ENCODE assay signal across 1 cellular context in the genomic region with DNA sequence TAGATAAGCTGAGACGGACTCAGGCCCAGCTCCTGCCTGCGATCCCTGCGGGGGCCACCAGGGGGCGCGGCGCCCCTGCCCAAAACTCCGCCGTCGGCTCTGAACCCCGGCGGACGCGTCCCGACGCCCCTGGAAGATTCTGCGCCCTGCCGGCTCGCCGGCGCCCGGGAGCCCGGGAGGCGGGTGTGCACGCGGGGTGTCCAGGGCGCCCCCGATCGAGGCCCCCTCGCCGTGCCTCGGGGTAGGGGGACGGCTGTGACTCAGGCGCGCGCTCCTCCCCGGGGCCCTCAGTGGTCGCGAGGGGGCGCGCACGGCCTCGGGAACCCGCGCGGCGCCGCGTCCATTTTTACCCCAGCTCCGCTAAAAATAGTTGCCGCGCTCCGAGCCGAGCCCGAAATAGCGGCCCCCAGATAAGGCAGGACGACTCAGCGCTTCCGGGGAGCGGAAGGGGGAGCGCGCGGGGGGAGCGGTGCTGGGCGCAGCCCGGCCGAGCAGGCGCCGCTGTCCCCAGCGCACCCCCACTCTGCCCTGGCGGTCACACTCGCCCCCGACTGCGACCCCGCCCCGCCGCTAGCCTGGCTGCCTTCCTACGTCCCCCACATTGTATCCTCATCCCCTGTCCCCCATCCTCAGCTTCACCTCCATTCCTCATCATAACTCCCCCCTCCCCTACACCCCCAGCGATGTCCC.
TF ChIP-seq lines count a peak whose summit lies in the region.

No MANE protein-coding gene starts in this region.

TF ChIP-seq in K562, 482 proteins besides CTCF, POLR2A, EP300 and RAD21 (continued from another document and continues in another):
- TF ChIP-seq ZNF184 (CRISPR knock-in tag; IDR thresholded peaks at IDR 0.05) (no peak), EZH2 (IDR thresholded peaks at IDR 0.05; ENCODE audit: borderline replicate concordance, low read depth, low read length) (no peak), SREBF1 (IDR thresholded peaks at IDR 0.05; ENCODE audit: borderline replicate concordance, low read depth, low read length) (no peak), SRSF7 (optimal IDR thresholded peaks at IDR 0.05; ENCODE audit: low read depth, low read length) (no peak), SAP30 (IDR thresholded peaks at IDR 0.05; ENCODE audit: borderline replicate concordance, insufficient read depth, low read depth, low read length, poor library complexity, severe bottlenecking) (no peak), POLR2AphosphoS5 (IDR thresholded peaks at IDR 0.05; ENCODE audit: control insufficient read depth, insufficient read depth, low read depth, low read length) (peak; percentile 73; the same call in 1 of the 2 replicates), MTA1 (IDR thresholded peaks at IDR 0.05; ENCODE audit: borderline replicate concordance) (no peak), CBFB (CRISPR knock-in tag; IDR thresholded peaks at IDR 0.05) (no peak), ELF1 (tag; IDR thresholded peaks at IDR 0.05) (peak; percentile 91), ZNF23 (CRISPR knock-in tag; IDR thresholded peaks at IDR 0.05) (no peak), CBX3 (IDR thresholded peaks at IDR 0.05; ENCODE audit: borderline replicate concordance in 1 of 2, low read length in 2 of 2) (no peak), CBX2 (IDR thresholded peaks at IDR 0.05; ENCODE audit: insufficient read depth, low read length, poor library complexity, severe bottlenecking) (no peak), RFX1 (IDR thresholded peaks at IDR 0.05) (no peak), KAT7 (CRISPR knock-in tag; IDR thresholded peaks at IDR 0.05; ENCODE audit: borderline replicate concordance) (no peak), ZNF134 (CRISPR knock-in tag; conservative IDR thresholded peaks at IDR 0.05) (no peak), DIDO1 (tag; IDR thresholded peaks at IDR 0.05; ENCODE audit: low read depth) (no peak), EHMT2 (IDR thresholded peaks at IDR 0.05) (no peak), ZNF436 (CRISPR knock-in tag; IDR thresholded peaks at IDR 0.05) (no peak), CEBPB (tag; IDR thresholded peaks at IDR 0.05) (no peak), HNRNPL (IDR thresholded peaks at IDR 0.05; ENCODE audit: low read depth, low read length) (peak; percentile 53; the same call in 1 of the 2 replicates), NCOR1 (IDR thresholded peaks at IDR 0.05) (peak; percentile 93), TGIF2 (CRISPR knock-in tag; IDR thresholded peaks at IDR 0.05) (peak; percentile 77; the same call in 1 of the 2 replicates), EGR1 (conservative IDR thresholded peaks at IDR 0.05) (peak; percentile 56), POLR3A (IDR thresholded peaks at IDR 0.05; ENCODE audit: borderline replicate concordance, extremely low read depth, insufficient read depth, insufficient read length) (no peak), POLR2B (IDR thresholded peaks at IDR 0.05; ENCODE audit: low read depth, partially characterized antibody) (peak; percentile 39), ZBTB17 (CRISPR knock-in tag; IDR thresholded peaks at IDR 0.05) (peak; percentile 67; the same call in 1 of the 2 replicates), CEBPG (CRISPR knock-in tag; IDR thresholded peaks at IDR 0.05) (no peak), CEBPG (tag; conservative IDR thresholded peaks at IDR 0.05 in 1 of 2, IDR thresholded peaks at IDR 0.05 in 1 of 2) (no peak), NBN (IDR thresholded peaks at IDR 0.05; ENCODE audit: low read depth) (no peak), ESRRB (CRISPR knock-in tag; IDR thresholded peaks at IDR 0.05; ENCODE audit: borderline replicate concordance) (no peak), SMAD3 (CRISPR knock-in tag; conservative IDR thresholded peaks at IDR 0.05) (no peak), YBX1 (IDR thresholded peaks at IDR 0.05) (no peak), ZNF197 (CRISPR knock-in tag; IDR thresholded peaks at IDR 0.05; ENCODE audit: low read depth) (no peak; the same call in 1 of the 2 replicates), NCOA2 (IDR thresholded peaks at IDR 0.05; ENCODE audit: partially characterized antibody in 2 of 2) (no peak), CREB1 (IDR thresholded peaks at IDR 0.05) (peak; percentile 62; the same call in 1 of the 2 replicates), CREB1 (CRISPR knock-in tag; IDR thresholded peaks at IDR 0.05) (no peak), RFX5 (IDR thresholded peaks at IDR 0.05; ENCODE audit: low read depth, low read length) (no peak), PYGO2 (tag; IDR thresholded peaks at IDR 0.05) (no peak), EP400 (IDR thresholded peaks at IDR 0.05) (peak; percentile 45; the same call in 1 of the 2 replicates), PHB2 (IDR thresholded peaks at IDR 0.05; ENCODE audit: low read depth) (no peak), BCOR (IDR thresholded peaks at IDR 0.05) (0 out of 2 replicates have a peak, but pooled peaks have one; percentile 12), CBX8 (IDR thresholded peaks at IDR 0.05; ENCODE audit: borderline replicate concordance, extremely low read depth, low read depth, low read length, poor library complexity, severe bottlenecking) (no peak), ZNF212 (CRISPR knock-in tag; IDR thresholded peaks at IDR 0.05) (no peak), SAFB2 (IDR thresholded peaks at IDR 0.05; ENCODE audit: borderline replicate concordance, low read depth, low read length, severe bottlenecking) (no peak), U2AF1 (optimal IDR thresholded peaks at IDR 0.05; ENCODE audit: low read depth, low read length) (peak; percentile 79), RBFOX2 (IDR thresholded peaks at IDR 0.05; ENCODE audit: low read depth, low read length) (peak; percentile 96)
- TF ChIP-seq, protein P1, sequence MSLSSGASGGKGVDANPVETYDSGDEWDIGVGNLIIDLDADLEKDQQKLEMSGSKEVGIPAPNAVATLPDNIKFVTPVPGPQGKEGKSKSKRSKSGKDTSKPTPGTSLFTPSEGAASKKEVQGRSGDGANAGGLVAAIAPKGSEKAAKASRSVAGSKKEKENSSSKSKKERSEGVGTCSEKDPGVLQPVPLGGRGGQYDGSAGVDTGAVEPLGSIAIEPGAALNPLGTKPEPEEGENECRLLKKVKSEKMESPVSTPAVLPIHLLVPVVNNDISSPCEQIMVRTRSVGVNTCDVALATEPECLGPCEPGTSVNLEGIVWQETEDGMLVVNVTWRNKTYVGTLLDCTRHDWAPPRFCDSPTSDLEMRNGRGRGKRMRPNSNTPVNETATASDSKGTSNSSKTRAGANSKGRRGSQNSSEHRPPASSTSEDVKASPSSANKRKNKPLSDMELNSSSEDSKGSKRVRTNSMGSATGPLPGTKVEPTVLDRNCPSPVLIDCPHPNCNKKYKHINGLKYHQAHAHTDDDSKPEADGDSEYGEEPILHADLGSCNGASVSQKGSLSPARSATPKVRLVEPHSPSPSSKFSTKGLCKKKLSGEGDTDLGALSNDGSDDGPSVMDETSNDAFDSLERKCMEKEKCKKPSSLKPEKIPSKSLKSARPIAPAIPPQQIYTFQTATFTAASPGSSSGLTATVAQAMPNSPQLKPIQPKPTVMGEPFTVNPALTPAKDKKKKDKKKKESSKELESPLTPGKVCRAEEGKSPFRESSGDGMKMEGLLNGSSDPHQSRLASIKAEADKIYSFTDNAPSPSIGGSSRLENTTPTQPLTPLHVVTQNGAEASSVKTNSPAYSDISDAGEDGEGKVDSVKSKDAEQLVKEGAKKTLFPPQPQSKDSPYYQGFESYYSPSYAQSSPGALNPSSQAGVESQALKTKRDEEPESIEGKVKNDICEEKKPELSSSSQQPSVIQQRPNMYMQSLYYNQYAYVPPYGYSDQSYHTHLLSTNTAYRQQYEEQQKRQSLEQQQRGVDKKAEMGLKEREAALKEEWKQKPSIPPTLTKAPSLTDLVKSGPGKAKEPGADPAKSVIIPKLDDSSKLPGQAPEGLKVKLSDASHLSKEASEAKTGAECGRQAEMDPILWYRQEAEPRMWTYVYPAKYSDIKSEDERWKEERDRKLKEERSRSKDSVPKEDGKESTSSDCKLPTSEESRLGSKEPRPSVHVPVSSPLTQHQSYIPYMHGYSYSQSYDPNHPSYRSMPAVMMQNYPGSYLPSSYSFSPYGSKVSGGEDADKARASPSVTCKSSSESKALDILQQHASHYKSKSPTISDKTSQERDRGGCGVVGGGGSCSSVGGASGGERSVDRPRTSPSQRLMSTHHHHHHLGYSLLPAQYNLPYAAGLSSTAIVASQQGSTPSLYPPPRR (CRISPR knock-in tag; IDR thresholded peaks at IDR 0.05; ENCODE audit: borderline replicate concordance), result no peak
- TF ChIP-seq, protein P2, sequence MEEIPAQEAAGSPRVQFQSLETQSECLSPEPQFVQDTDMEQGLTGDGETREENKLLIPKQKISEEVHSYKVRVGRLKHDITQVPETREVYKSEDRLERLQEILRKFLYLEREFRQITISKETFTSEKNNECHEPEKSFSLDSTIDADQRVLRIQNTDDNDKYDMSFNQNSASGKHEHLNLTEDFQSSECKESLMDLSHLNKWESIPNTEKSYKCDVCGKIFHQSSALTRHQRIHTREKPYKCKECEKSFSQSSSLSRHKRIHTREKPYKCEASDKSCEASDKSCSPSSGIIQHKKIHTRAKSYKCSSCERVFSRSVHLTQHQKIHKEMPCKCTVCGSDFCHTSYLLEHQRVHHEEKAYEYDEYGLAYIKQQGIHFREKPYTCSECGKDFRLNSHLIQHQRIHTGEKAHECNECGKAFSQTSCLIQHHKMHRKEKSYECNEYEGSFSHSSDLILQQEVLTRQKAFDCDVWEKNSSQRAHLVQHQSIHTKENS (CRISPR knock-in tag; IDR thresholded peaks at IDR 0.05), result no peak
- TF ChIP-seq, protein P3, sequence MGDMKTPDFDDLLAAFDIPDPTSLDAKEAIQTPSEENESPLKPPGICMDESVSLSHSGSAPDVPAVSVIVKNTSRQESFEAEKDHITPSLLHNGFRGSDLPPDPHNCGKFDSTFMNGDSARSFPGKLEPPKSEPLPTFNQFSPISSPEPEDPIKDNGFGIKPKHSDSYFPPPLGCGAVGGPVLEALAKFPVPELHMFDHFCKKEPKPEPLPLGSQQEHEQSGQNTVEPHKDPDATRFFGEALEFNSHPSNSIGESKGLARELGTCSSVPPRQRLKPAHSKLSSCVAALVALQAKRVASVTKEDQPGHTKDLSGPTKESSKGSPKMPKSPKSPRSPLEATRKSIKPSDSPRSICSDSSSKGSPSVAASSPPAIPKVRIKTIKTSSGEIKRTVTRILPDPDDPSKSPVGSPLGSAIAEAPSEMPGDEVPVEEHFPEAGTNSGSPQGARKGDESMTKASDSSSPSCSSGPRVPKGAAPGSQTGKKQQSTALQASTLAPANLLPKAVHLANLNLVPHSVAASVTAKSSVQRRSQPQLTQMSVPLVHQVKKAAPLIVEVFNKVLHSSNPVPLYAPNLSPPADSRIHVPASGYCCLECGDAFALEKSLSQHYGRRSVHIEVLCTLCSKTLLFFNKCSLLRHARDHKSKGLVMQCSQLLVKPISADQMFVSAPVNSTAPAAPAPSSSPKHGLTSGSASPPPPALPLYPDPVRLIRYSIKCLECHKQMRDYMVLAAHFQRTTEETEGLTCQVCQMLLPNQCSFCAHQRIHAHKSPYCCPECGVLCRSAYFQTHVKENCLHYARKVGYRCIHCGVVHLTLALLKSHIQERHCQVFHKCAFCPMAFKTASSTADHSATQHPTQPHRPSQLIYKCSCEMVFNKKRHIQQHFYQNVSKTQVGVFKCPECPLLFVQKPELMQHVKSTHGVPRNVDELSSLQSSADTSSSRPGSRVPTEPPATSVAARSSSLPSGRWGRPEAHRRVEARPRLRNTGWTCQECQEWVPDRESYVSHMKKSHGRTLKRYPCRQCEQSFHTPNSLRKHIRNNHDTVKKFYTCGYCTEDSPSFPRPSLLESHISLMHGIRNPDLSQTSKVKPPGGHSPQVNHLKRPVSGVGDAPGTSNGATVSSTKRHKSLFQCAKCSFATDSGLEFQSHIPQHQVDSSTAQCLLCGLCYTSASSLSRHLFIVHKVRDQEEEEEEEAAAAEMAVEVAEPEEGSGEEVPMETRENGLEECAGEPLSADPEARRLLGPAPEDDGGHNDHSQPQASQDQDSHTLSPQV (IDR thresholded peaks at IDR 0.05), result peak; percentile 88
- TF ChIP-seq, protein P4, sequence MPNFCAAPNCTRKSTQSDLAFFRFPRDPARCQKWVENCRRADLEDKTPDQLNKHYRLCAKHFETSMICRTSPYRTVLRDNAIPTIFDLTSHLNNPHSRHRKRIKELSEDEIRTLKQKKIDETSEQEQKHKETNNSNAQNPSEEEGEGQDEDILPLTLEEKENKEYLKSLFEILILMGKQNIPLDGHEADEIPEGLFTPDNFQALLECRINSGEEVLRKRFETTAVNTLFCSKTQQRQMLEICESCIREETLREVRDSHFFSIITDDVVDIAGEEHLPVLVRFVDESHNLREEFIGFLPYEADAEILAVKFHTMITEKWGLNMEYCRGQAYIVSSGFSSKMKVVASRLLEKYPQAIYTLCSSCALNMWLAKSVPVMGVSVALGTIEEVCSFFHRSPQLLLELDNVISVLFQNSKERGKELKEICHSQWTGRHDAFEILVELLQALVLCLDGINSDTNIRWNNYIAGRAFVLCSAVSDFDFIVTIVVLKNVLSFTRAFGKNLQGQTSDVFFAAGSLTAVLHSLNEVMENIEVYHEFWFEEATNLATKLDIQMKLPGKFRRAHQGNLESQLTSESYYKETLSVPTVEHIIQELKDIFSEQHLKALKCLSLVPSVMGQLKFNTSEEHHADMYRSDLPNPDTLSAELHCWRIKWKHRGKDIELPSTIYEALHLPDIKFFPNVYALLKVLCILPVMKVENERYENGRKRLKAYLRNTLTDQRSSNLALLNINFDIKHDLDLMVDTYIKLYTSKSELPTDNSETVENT (CRISPR knock-in tag; IDR thresholded peaks at IDR 0.05), result peak; percentile 75; the same call in 1 of the 2 replicates
- TF ChIP-seq, protein P5, sequence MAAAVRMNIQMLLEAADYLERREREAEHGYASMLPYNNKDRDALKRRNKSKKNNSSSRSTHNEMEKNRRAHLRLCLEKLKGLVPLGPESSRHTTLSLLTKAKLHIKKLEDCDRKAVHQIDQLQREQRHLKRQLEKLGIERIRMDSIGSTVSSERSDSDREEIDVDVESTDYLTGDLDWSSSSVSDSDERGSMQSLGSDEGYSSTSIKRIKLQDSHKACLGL (CRISPR knock-in tag; IDR thresholded peaks at IDR 0.05; ENCODE audit: borderline replicate concordance, poor library complexity, severe bottlenecking), result no peak
- TF ChIP-seq, protein P6, sequence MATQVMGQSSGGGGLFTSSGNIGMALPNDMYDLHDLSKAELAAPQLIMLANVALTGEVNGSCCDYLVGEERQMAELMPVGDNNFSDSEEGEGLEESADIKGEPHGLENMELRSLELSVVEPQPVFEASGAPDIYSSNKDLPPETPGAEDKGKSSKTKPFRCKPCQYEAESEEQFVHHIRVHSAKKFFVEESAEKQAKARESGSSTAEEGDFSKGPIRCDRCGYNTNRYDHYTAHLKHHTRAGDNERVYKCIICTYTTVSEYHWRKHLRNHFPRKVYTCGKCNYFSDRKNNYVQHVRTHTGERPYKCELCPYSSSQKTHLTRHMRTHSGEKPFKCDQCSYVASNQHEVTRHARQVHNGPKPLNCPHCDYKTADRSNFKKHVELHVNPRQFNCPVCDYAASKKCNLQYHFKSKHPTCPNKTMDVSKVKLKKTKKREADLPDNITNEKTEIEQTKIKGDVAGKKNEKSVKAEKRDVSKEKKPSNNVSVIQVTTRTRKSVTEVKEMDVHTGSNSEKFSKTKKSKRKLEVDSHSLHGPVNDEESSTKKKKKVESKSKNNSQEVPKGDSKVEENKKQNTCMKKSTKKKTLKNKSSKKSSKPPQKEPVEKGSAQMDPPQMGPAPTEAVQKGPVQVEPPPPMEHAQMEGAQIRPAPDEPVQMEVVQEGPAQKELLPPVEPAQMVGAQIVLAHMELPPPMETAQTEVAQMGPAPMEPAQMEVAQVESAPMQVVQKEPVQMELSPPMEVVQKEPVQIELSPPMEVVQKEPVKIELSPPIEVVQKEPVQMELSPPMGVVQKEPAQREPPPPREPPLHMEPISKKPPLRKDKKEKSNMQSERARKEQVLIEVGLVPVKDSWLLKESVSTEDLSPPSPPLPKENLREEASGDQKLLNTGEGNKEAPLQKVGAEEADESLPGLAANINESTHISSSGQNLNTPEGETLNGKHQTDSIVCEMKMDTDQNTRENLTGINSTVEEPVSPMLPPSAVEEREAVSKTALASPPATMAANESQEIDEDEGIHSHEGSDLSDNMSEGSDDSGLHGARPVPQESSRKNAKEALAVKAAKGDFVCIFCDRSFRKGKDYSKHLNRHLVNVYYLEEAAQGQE (CRISPR knock-in tag; IDR thresholded peaks at IDR 0.05; ENCODE audit: low read depth), result peak; percentile 85
